ENCODE assay signal across 13 cellular contexts in the genomic region with DNA sequence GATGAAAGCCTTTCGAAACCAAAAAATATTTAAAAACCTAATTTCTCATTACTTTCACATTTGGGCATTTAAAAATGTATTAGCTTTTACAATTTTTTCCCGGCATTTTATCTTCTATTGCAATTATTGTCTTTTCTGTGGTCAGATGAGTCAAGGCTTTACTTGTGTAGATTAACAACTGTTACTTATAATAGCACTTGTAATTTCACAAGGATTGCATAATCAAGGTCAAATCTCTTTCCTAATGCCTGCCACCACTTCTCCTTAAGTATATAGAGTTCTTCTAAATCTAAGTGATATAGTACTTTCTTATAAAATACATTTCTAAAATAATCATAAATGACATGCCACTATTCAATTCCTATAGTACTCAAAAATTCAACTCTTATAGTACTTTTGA.
DNase-seq lines count a peak whose midpoint lies in the region; ATAC-seq and TF ChIP-seq lines count a peak whose summit lies in the region.
"Had no signal": no experiment of that assay in that cellular context is flagged by ENCODE, and none has a peak within 500 bp of the region (broad histone marks: within the 10 kb centered on the region; RNA-seq: fewer than 3 reads in every experiment).

No MANE protein-coding gene starts in this region.

- CTCF ChIA-PET in mammary epithelial cell (lab: Charles Lee; ENCODE audit: low non-redundant PET): interaction anchor here (0.6 kb wide), 1 partner anchor 55 kb away, joined by 4 read pairs; no protein-coding TSS in a partner anchor

- H3K27me3 ChIP-seq in mammary epithelial cell (ENCODE audit: insufficient read depth, low read length) (no peaks in the 10 kb centered on the region), lower lobe of right lung (ENCODE audit: low read depth) (no peaks in the 10 kb centered on the region)
- H3K27me3 ChIP-seq: right lobe of liver, upper lobe of left lung had no signal

- TF ChIP-seq POLR2A in NB4 (IDR thresholded peaks at IDR 0.05; ENCODE audit: extremely low read depth, insufficient read length): no peak

- H3K4me1 ChIP-seq in mammary epithelial cell (ENCODE audit: insufficient read depth, low read length) (peaks cover 7% of the 10 kb centered on the region), lower lobe of right lung (no peaks in the 10 kb centered on the region)
- H3K4me1 ChIP-seq: right lobe of liver had no signal

- BruUV-seq in mammary epithelial cell (replicated peaks; lab: Mats Ljungman, UMichigan): no TSS peak

- ATAC-seq in lower lobe of right lung (peak; percentile 67 to 72), HG03521 (IDR thresholded peaks at IDR 0.05; ENCODE audit: unreplicated experiment) (no peak)

- peak overlapping the region; percentile 1 for H3K4me3 ChIP-seq in NB4 (ENCODE audit: low read depth, low read length)
- H3K4me3 ChIP-seq in mammary epithelial cell (replicated peaks in 1 of 3; ENCODE audit: insufficient read depth in 1 of 3, low read depth in 2 of 3, low read length in 3 of 3): no peak overlapping the region
- H3K4me3 ChIP-seq in lower lobe of right lung: no peak overlapping the region
- H3K4me3 ChIP-seq: right lobe of liver, upper lobe of left lung had no signal

- in situ Hi-C loops in mammary epithelial cell (cut with MboI; ENCODE audit: low sequenced_read_pairs in 2 of 2) (no loop called here), ACHN (cut with HindIII; ENCODE audit: low pct_ligation_motif_present, low pct_unique_long_range_greater_than_20kb, low sequenced_read_pairs) (no loop called here)

- DNase-seq in AML-193 (lab: John Stamatoyannopoulos, UW) (peak; percentile 90 to 94), NB4 (ENCODE audit: low read depth) (peak; percentile 93), mammary epithelial cell (peak; percentile 69), lower lobe of right lung (no peak), GM19240 (ENCODE audit: insufficient read length, low spot score) (no peak), ACHN (no peak), DMS114 treated with DMSO at 0.1 percent for 48 hours (lab: John Stamatoyannopoulos, UW; ENCODE audit: unreplicated experiment) (no peak)
- DNase-seq: activated CD4-positive, alpha-beta T cell treated with anti-CD3 and anti-CD28 coated beads, Interleukin-2, amount 10 ng/mL, durations not matched to agents 7 days and 5 days; MM.1S; NCI-H524; right lobe of liver; upper lobe of left lung had no signal

- no peaks in the 10 kb centered on the region for H3K79me2 ChIP-seq in mammary epithelial cell (ENCODE audit: insufficient read depth, low read length)

- H2AFZ ChIP-seq in mammary epithelial cell (ENCODE audit: low read depth, low read length): no peak overlapping the region

- dilution Hi-C loops in mammary epithelial cell (cut with HindIII; ENCODE audit: low sequenced_read_pairs): no loop called here

- H3K27ac ChIP-seq in mammary epithelial cell (ENCODE audit: insufficient read depth, low read depth, low read length) (no peak overlapping the region), lower lobe of right lung (no peak overlapping the region)
- H3K27ac ChIP-seq: right lobe of liver had no signal

- H3K36me3 ChIP-seq in mammary epithelial cell (ENCODE audit: insufficient read depth, low read length) (no peaks in the 10 kb centered on the region), lower lobe of right lung (no peaks in the 10 kb centered on the region)
- H3K36me3 ChIP-seq: right lobe of liver, upper lobe of left lung had no signal

- no peaks in the 10 kb centered on the region for H4K20me1 ChIP-seq in mammary epithelial cell (ENCODE audit: insufficient read depth, low read length)

- intact Hi-C loops in mammary epithelial cell (cut with micrococcal nuclease): no loop called here
- intact Hi-C loops in lower lobe of right lung (cut with DNase I): no loop called here

- TF ChIP-seq CTCF in NB4 (IDR thresholded peaks at IDR 0.05; ENCODE audit: low read depth, low read length): no peak
- TF ChIP-seq CTCF in mammary epithelial cell (conservative IDR thresholded peaks at IDR 0.05 in 1 of 2, IDR thresholded peaks at IDR 0.05 in 1 of 2; ENCODE audit: extremely low read depth in 1 of 2, insufficient read depth in 1 of 2, low read depth in 1 of 2, low read length in 2 of 2): no peak
- no peak for TF ChIP-seq CTCF in lower lobe of right lung (IDR thresholded peaks at IDR 0.05)

- H3K9me3 ChIP-seq in mammary epithelial cell (replicated peaks; ENCODE audit: insufficient read depth, low read length) (peaks cover 16% of the 10 kb centered on the region), lower lobe of right lung (peaks cover 19% of the 10 kb centered on the region)
- H3K9me3 ChIP-seq: right lobe of liver had no signal

- WGBS in mammary epithelial cell (ENCODE audit: low coverage, missing lambda C conversion rate): 46% methylated on average over 2 of the region's 2 CpGs

- H3K4me2 ChIP-seq in mammary epithelial cell (ENCODE audit: insufficient read depth, low read depth, low read length): peak overlapping the region; percentile 16

- H3K9ac ChIP-seq in mammary epithelial cell (ENCODE audit: insufficient read depth, low read length): no peak overlapping the region

Comparison
In these comparisons a context has a peak if more than half of its experiments do, and no peak if none do; other contexts are left out.
1. DNase-seq: peak in AML-193 (2 of 2), NB4 (single experiment) and mammary epithelial cell (single experiment); none in lower lobe of right lung (single experiment), GM19240 (single experiment), ACHN (single experiment) and DMS114 treated with DMSO at 0.1 percent for 48 hours (single experiment).